Comparison of ENCODE assay signal across 1 cellular context in the genomic region with DNA sequence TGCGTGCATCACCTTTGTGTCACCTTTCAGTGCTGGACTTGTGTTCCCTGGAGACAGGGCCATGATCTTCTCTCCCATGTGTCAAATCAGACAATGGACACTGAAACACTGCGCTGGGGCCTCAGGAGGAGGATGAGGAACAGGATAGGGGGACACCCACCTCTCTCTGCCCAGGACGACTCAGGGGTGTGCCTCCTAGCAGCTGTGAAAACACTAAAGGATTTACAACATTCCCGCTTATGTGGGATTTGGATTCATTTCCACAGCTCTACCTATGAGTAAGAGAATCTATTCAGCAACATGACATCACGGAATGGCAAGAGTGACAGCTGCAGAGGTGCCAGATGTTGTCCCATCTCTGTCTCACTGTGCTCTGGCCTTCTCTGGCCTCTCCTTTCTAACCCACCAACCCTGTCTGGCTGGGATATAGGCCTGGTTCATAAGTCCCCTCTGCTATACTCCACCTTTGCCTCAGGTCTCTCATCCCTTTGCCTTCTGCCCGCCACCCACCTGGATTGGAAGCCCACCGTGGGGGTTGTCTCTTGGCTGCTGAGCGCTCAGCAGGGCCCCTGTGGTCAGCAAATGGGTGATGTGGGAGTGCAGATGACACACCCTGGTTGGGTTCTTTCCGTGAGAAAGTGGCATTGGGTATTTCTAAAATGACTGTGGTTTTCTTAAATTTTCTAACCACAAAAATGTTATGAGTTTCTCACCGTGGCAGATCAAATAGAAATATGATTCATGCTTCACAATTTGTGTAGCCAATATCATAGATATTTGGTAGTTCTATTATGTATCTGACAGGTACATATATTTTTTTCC.
TF ChIP-seq lines count a peak whose summit lies in the region.

No MANE protein-coding gene starts in this region.

TF ChIP-seq in GM12878, 131 proteins besides CTCF, POLR2A, EP300 and RAD21 (continued from another document):
- TF ChIP-seq, protein P1, sequence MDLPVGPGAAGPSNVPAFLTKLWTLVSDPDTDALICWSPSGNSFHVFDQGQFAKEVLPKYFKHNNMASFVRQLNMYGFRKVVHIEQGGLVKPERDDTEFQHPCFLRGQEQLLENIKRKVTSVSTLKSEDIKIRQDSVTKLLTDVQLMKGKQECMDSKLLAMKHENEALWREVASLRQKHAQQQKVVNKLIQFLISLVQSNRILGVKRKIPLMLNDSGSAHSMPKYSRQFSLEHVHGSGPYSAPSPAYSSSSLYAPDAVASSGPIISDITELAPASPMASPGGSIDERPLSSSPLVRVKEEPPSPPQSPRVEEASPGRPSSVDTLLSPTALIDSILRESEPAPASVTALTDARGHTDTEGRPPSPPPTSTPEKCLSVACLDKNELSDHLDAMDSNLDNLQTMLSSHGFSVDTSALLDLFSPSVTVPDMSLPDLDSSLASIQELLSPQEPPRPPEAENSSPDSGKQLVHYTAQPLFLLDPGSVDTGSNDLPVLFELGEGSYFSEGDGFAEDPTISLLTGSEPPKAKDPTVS (IDR thresholded peaks at IDR 0.05; ENCODE audit: low read depth, low read length) = no peak
- TF ChIP-seq RELA (IDR thresholded peaks at IDR 0.05; ENCODE audit: borderline replicate concordance, partially characterized antibody) = peak; percentile 22
- no peak for TF ChIP-seq SREBF2 (IDR thresholded peaks at IDR 0.05; ENCODE audit: low read length)
- TF ChIP-seq NR2C1 (IDR thresholded peaks at IDR 0.05) = no peak
- TF ChIP-seq CHD1 (IDR thresholded peaks at IDR 0.05; ENCODE audit: low read depth, low read length) = no peak
- peak; percentile 66 to 69; a peak in 3 of 4 replicates for TF ChIP-seq BHLHE40 (IDR thresholded peaks at IDR 0.05; ENCODE audit: borderline replicate concordance in 1 of 2, low read depth in 2 of 2, low read length in 1 of 2)
- no peak for TF ChIP-seq MYC (IDR thresholded peaks at IDR 0.05; ENCODE audit: insufficient read depth, insufficient read length, insufficient replicate concordance, low read length, severe bottlenecking)
- TF ChIP-seq CBX3 (IDR thresholded peaks at IDR 0.05; ENCODE audit: borderline replicate concordance, low read depth) = no peak
- TF ChIP-seq BMI1 (IDR thresholded peaks at IDR 0.05; ENCODE audit: borderline replicate concordance) = peak; percentile 69; the same call in 1 of the 2 replicates
- TF ChIP-seq, protein P2, sequence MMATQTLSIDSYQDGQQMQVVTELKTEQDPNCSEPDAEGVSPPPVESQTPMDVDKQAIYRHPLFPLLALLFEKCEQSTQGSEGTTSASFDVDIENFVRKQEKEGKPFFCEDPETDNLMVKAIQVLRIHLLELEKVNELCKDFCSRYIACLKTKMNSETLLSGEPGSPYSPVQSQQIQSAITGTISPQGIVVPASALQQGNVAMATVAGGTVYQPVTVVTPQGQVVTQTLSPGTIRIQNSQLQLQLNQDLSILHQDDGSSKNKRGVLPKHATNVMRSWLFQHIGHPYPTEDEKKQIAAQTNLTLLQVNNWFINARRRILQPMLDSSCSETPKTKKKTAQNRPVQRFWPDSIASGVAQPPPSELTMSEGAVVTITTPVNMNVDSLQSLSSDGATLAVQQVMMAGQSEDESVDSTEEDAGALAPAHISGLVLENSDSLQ (IDR thresholded peaks at IDR 0.05) = peak; percentile 93
- TF ChIP-seq, protein P3, sequence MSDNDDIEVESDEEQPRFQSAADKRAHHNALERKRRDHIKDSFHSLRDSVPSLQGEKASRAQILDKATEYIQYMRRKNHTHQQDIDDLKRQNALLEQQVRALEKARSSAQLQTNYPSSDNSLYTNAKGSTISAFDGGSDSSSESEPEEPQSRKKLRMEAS (IDR thresholded peaks at IDR 0.05; ENCODE audit: low read depth, low read length) = no peak
- TF ChIP-seq SIX5 (IDR thresholded peaks at IDR 0.05; ENCODE audit: low read depth, low read length, severe bottlenecking) = no peak
- peak in 1 of 2 experiments; percentile 63; a peak in 1 of 4 replicates for TF ChIP-seq ETV6 (conservative IDR thresholded peaks at IDR 0.05 in 1 of 2, IDR thresholded peaks at IDR 0.05 in 1 of 2; ENCODE audit: borderline replicate concordance in 1 of 2, low read depth in 1 of 2)
- no peak for TF ChIP-seq SRF (IDR thresholded peaks at IDR 0.05; ENCODE audit: low read depth in 2 of 2, low read length in 2 of 2)
- TF ChIP-seq, protein P4, sequence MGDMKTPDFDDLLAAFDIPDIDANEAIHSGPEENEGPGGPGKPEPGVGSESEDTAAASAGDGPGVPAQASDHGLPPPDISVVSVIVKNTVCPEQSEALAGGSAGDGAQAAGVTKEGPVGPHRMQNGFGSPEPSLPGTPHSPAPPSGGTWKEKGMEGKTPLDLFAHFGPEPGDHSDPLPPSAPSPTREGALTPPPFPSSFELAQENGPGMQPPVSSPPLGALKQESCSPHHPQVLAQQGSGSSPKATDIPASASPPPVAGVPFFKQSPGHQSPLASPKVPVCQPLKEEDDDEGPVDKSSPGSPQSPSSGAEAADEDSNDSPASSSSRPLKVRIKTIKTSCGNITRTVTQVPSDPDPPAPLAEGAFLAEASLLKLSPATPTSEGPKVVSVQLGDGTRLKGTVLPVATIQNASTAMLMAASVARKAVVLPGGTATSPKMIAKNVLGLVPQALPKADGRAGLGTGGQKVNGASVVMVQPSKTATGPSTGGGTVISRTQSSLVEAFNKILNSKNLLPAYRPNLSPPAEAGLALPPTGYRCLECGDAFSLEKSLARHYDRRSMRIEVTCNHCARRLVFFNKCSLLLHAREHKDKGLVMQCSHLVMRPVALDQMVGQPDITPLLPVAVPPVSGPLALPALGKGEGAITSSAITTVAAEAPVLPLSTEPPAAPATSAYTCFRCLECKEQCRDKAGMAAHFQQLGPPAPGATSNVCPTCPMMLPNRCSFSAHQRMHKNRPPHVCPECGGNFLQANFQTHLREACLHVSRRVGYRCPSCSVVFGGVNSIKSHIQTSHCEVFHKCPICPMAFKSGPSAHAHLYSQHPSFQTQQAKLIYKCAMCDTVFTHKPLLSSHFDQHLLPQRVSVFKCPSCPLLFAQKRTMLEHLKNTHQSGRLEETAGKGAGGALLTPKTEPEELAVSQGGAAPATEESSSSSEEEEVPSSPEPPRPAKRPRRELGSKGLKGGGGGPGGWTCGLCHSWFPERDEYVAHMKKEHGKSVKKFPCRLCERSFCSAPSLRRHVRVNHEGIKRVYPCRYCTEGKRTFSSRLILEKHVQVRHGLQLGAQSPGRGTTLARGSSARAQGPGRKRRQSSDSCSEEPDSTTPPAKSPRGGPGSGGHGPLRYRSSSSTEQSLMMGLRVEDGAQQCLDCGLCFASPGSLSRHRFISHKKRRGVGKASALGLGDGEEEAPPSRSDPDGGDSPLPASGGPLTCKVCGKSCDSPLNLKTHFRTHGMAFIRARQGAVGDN (IDR thresholded peaks at IDR 0.05) = peak; percentile 65
TF ChIP-seq in GM12878: peak in this region for 45.
